26 cellular contexts compared by ENCODE assay signal in genomic region chr17:30393491-30393890, GRCh38. TPM values are rescaled to one million over a fixed set of nuclear protein-coding genes. Genes with fewer than 3 reads are reported as not detected.
A peak's percentile ranks its signal among the peaks of the same experiment; 100 is the strongest.
DNase-seq lines count a peak whose midpoint lies in the region; ATAC-seq and TF ChIP-seq lines count a peak whose summit lies in the region.
"Had no signal": no experiment of that assay in that cellular context is flagged by ENCODE, and none has a peak within 500 bp of the region (broad histone marks: within the 10 kb centered on the region; RNA-seq: fewer than 3 reads in every experiment).

No MANE protein-coding gene starts in this region.

- no peak for TF ChIP-seq CTCF in choroid plexus epithelial cell (conservative IDR thresholded peaks at IDR 0.05; ENCODE audit: low read depth, low read length)
- TF ChIP-seq CTCF in testis (IDR thresholded peaks at IDR 0.05): no peak
- no peak for TF ChIP-seq CTCF in smooth muscle cell (IDR thresholded peaks at IDR 0.05; ENCODE audit: borderline replicate concordance, insufficient read depth, poor library complexity, severe bottlenecking)

- H3K4me1 ChIP-seq in testis: no peaks in the 10 kb centered on the region
- H3K4me1 ChIP-seq in smooth muscle cell (ENCODE audit: low read depth): no peaks in the 10 kb centered on the region
- H3K4me1 ChIP-seq: BLaER1 treated with 17β-estradiol and CSF1 and Interleukin-3, amounts not matched to agents 10 nM and 100 nM; SJSA1 had no signal

- 90 to 92% methylated on average over 4 of the region's 4 CpGs for WGBS in testis, 2 donors
- 90% methylated on average over 4 of the region's 4 CpGs for WGBS in smooth muscle cell (ENCODE audit: low lambda C conversion rate)

- no peak for ATAC-seq in GM21529 (IDR thresholded peaks at IDR 0.05; ENCODE audit: unreplicated experiment)
- ATAC-seq: PC-3, Right ventricle myocardium inferior had no signal

- no peak for TF ChIP-seq POLR2A in testis (IDR thresholded peaks at IDR 0.05)

- no peaks in the 10 kb centered on the region for H3F3A ChIP-seq in smooth muscle cell (ENCODE audit: low read depth)

- DNase-seq in NCI-H82 (lab: John Stamatoyannopoulos, UW) (peak; percentile 60), NCI-H82 treated with DMSO at 0.1 percent for 48 hours (lab: John Stamatoyannopoulos, UW; ENCODE audit: unreplicated experiment) (no peak), NCI-H1694 (lab: John Stamatoyannopoulos, UW) (peak; percentile 31), choroid plexus epithelial cell (ENCODE audit: low read depth) (peak; percentile 40), testis (no peak), smooth muscle cell (lab: John Stamatoyannopoulos, UW; ENCODE audit: unreplicated experiment) (no peak)
- DNase-seq in activated CD4-positive, alpha-beta T cell treated with anti-CD3 and anti-CD28 coated beads, Interleukin-2, amount 50 U/mL, for 4 hours: no peak
- DNase-seq: CD4-positive, alpha-beta memory T cell; COR-L47; GOT3; KBM-7; MV-4-11; NCI-H1105 treated with DMSO at 0.1 percent for 48 hours; NCI-H146; NCI-H226; NCI-H510A; PC-3 had no signal

- intact Hi-C loops in testis (cut with DNase I; ENCODE audit: low total_unique reads): no loop called here

- peak overlapping the region; percentile 5 to 6 for H3K27ac ChIP-seq in testis
- H3K27ac ChIP-seq in smooth muscle cell (ENCODE audit: low read depth): no peak overlapping the region
- H3K27ac ChIP-seq: BLaER1 treated with 17β-estradiol and CSF1 and Interleukin-3, amounts not matched to agents 10 nM and 100 nM; SJSA1 had no signal

- no peaks in the 10 kb centered on the region for H3K36me3 ChIP-seq in testis (ENCODE audit: low read depth, missing control alignments)
- H3K36me3 ChIP-seq in smooth muscle cell (ENCODE audit: low read depth): no peaks in the 10 kb centered on the region
- H3K36me3 ChIP-seq: HAP-1 had no signal

- H3K9me3 ChIP-seq in testis (no peaks in the 10 kb centered on the region), smooth muscle cell (replicated peaks; ENCODE audit: low read depth) (no peaks in the 10 kb centered on the region)
- H3K9me3 ChIP-seq: HAP-1, SJSA1 had no signal

- H3K27me3 ChIP-seq in testis (no peaks in the 10 kb centered on the region), smooth muscle cell (ENCODE audit: low read depth) (no peaks in the 10 kb centered on the region)
- H3K27me3 ChIP-seq: BLaER1 treated with 17β-estradiol and CSF1 and Interleukin-3, amounts not matched to agents 10 nM and 100 nM; SJSA1 had no signal

- H3K9ac ChIP-seq in smooth muscle cell (ENCODE audit: low read depth): no peak overlapping the region
- H3K9ac ChIP-seq: BLaER1 treated with 17β-estradiol and CSF1 and Interleukin-3, amounts not matched to agents 10 nM and 100 nM had no signal

- no peaks in the 10 kb centered on the region for H3K79me2 ChIP-seq in smooth muscle cell (ENCODE audit: low read depth)

- H3K4me2 ChIP-seq in smooth muscle cell: no peak overlapping the region
- H3K4me2 ChIP-seq: BLaER1 treated with 17β-estradiol and CSF1 and Interleukin-3, amounts not matched to agents 10 nM and 100 nM had no signal

- H3K4me3 ChIP-seq in choroid plexus epithelial cell (ENCODE audit: low read depth, low read length) (no peak overlapping the region), testis (no peak overlapping the region), smooth muscle cell (no peak overlapping the region)
- H3K4me3 ChIP-seq: BLaER1 treated with 17β-estradiol and CSF1 and Interleukin-3, amounts not matched to agents 10 nM and 100 nM; HAP-1; SJSA1 had no signal

- no peaks in the 10 kb centered on the region for H4K20me1 ChIP-seq in smooth muscle cell (ENCODE audit: low read depth)
- H4K20me1 ChIP-seq: BLaER1 treated with 17β-estradiol and CSF1 and Interleukin-3, amounts not matched to agents 10 nM and 100 nM had no signal

- H2AFZ ChIP-seq in smooth muscle cell (ENCODE audit: low read depth): no peak overlapping the region

RNA-seq across cellular contexts. Expression of gene CPD, which starts 14.8 kb away (rescaled TPM):
- total RNA-seq in testis: 100 to 1,000 TPM; 134 to 194 TPM
- 108 TPM for polyA plus RNA-seq in testis (ENCODE audit: insufficient read depth, low read depth, low replicate concordance)
- total RNA-seq in smooth muscle cell: 51.5 and 68.5 TPM in 2 replicates
- 12.0 and 16.8 TPM in 2 replicates for polyA plus RNA-seq in smooth muscle cell

RNA-seq across cellular contexts. Expression of gene TMIGD1, which starts 59.6 kb away (rescaled TPM):
- total RNA-seq in testis: not detected
- not detected for polyA plus RNA-seq in testis (ENCODE audit: insufficient read depth, low read depth, low replicate concordance)
- not detected in 2 replicates for total RNA-seq in smooth muscle cell
- not detected in 2 replicates for polyA plus RNA-seq in smooth muscle cell
- total RNA-seq: CD4-positive, alpha-beta memory T cell; LHCN-M2; MCF 10A; PC-3; Right ventricle myocardium inferior; RPMI7951; SJSA1 had no signal
- polyA plus RNA-seq: AG04450; CD4-positive, alpha-beta memory T cell had no signal

Comparison
In these comparisons a context has a peak if more than half of its experiments do, and no peak if none do; other contexts are left out.
1. DNase-seq: peak in NCI-H82 (single experiment), NCI-H1694 (single experiment) and choroid plexus epithelial cell (single experiment); none in NCI-H82 treated with DMSO at 0.1 percent for 48 hours (single experiment), testis (single experiment), activated CD4-positive, alpha-beta T cell treated with anti-CD3 and anti-CD28 coated beads, Interleukin-2, amount 50 U/mL, for 4 hours (0 of 2) and smooth muscle cell (single experiment).